Comparison of ENCODE assay signal across 23 cellular contexts in genomic region chr1:55773189-55773940, GRCh38.
DNase-seq lines count a peak whose midpoint lies in the region; ATAC-seq and TF ChIP-seq lines count a peak whose summit lies in the region.
"Had no signal": no experiment of that assay in that cellular context is flagged by ENCODE, and none has a peak within 500 bp of the region (broad histone marks: within the 10 kb centered on the region; RNA-seq: fewer than 3 reads in every experiment).

No MANE protein-coding gene starts in this region.

- no peak overlapping the region for H4K8ac ChIP-seq in IMR-90 (ENCODE audit: low read depth in 2 of 2, low read length in 2 of 2)

- H3K27ac ChIP-seq in IMR-90 (ENCODE audit: insufficient read depth, low read length): peak overlapping the region; percentile 80; the same call in 1 of the 2 replicates
- H3K27ac ChIP-seq in smooth muscle cell (ENCODE audit: low read depth): no peak overlapping the region
- H3K27ac ChIP-seq: BLaER1 treated with 17β-estradiol and CSF1 and Interleukin-3, amounts not matched to agents 10 nM and 100 nM; HL-60; PC-9; SJSA1 had no signal

- no peak overlapping the region for H2BK5ac ChIP-seq in IMR-90 (ENCODE audit: low read depth, low read length, poor library complexity, severe bottlenecking)

- H3K4me1 Mint-ChIP-seq in chondrocyte (ENCODE audit: low read depth): peaks cover 14% of the 10 kb centered on the region
- no peaks in the 10 kb centered on the region for H3K4me1 Mint-ChIP-seq in HFFc6 (ENCODE audit: low read depth)

- dilution Hi-C loops in IMR-90 (cut with HindIII; ENCODE audit: low sequenced_read_pairs, unreplicated experiment): no loop called here

- in situ Hi-C loops in IMR-90 (cut with MboI; ENCODE audit: low sequenced_read_pairs): no loop called here

- no peak for TF ChIP-seq POLR2A in IMR-90 (IDR thresholded peaks at IDR 0.05; ENCODE audit: low read depth, low read length)

- no peaks in the 10 kb centered on the region; the same call in 1 of the 2 replicates for H3K4me1 ChIP-seq in IMR-90 (ENCODE audit: control insufficient read depth, insufficient read depth, low read length)
- no peaks in the 10 kb centered on the region for H3K4me1 ChIP-seq in smooth muscle cell (ENCODE audit: low read depth)
- H3K4me1 ChIP-seq: BLaER1 treated with 17β-estradiol and CSF1 and Interleukin-3, amounts not matched to agents 10 nM and 100 nM; SJSA1 had no signal

- no CpG with 5 or more reads among the region's 4 CpGs for WGBS in IMR-90 (ENCODE audit: extremely low coverage in 2 of 2, insufficient read length in 1 of 2), 2 experiments
- 90% methylated on average over 4 of the region's 4 CpGs for WGBS in smooth muscle cell (ENCODE audit: low lambda C conversion rate)

- H3K9ac ChIP-seq in IMR-90 (ENCODE audit: low read depth, low read length): no peak overlapping the region
- no peak overlapping the region for H3K9ac ChIP-seq in smooth muscle cell (ENCODE audit: low read depth)
- H3K9ac ChIP-seq: BLaER1 treated with 17β-estradiol and CSF1 and Interleukin-3, amounts not matched to agents 10 nM and 100 nM had no signal

- no peaks in the 10 kb centered on the region for H3K27me3 ChIP-seq in IMR-90 (ENCODE audit: control insufficient read depth, insufficient read depth, low read length)
- no peaks in the 10 kb centered on the region for H3K27me3 ChIP-seq in smooth muscle cell (ENCODE audit: low read depth)
- H3K27me3 ChIP-seq: BLaER1 treated with 17β-estradiol and CSF1 and Interleukin-3, amounts not matched to agents 10 nM and 100 nM; SJSA1 had no signal

- H3K79me1 ChIP-seq in IMR-90 (ENCODE audit: low read depth in 1 of 2, low read length in 2 of 2): no peaks in the 10 kb centered on the region

- H3K9me1 ChIP-seq in IMR-90 (ENCODE audit: insufficient read depth, low read length): no peaks in the 10 kb centered on the region

- no peak overlapping the region for H2BK15ac ChIP-seq in IMR-90 (ENCODE audit: low read depth, low read length)

- H4K91ac ChIP-seq in IMR-90 (ENCODE audit: insufficient read depth, low read depth, low read length): no peak overlapping the region; the same call in 1 of the 2 replicates

- no peaks in the 10 kb centered on the region for H4K20me1 ChIP-seq in IMR-90 (ENCODE audit: insufficient read depth, low read length)
- no peaks in the 10 kb centered on the region for H4K20me1 ChIP-seq in smooth muscle cell (ENCODE audit: low read depth)
- H4K20me1 ChIP-seq: BLaER1 treated with 17β-estradiol and CSF1 and Interleukin-3, amounts not matched to agents 10 nM and 100 nM had no signal

- no peak for ATAC-seq in IMR-90 (ENCODE audit: low read depth)
- ATAC-seq: GM12878, Right ventricle myocardium inferior had no signal

- H3K36me3 ChIP-seq in IMR-90 (ENCODE audit: control insufficient read depth, insufficient read depth, low read length) (no peaks in the 10 kb centered on the region), smooth muscle cell (ENCODE audit: low read depth) (no peaks in the 10 kb centered on the region)
- H3K36me3 ChIP-seq: BLaER1 treated with 17β-estradiol and CSF1 and Interleukin-3, amounts not matched to agents 10 nM and 100 nM; SJSA1 had no signal

- intact Hi-C loops in IMR-90 (cut with micrococcal nuclease): no loop called here

- no TSS peak for BruUV-seq in IMR-90 (replicated peaks; lab: Mats Ljungman, UMichigan)

- no peaks in the 10 kb centered on the region for H3K79me2 ChIP-seq in smooth muscle cell (ENCODE audit: low read depth)

- no peak overlapping the region for H2AK5ac ChIP-seq in IMR-90 (ENCODE audit: low read depth, low read length)

- H3K9me3 ChIP-seq in IMR-90 (ENCODE audit: control insufficient read depth, insufficient read depth, low read length) (peaks cover 2% of the 10 kb centered on the region; the same call in 1 of the 2 replicates), smooth muscle cell (replicated peaks; ENCODE audit: low read depth) (no peaks in the 10 kb centered on the region)
- H3K9me3 ChIP-seq: SJSA1 had no signal

- POLR2A ChIA-PET in IMR-90 (lab: Charles Lee; ENCODE audit: unreplicated experiment): no interaction called here

- no peak for TF ChIP-seq RAD21 in IMR-90 (IDR thresholded peaks at IDR 0.05; ENCODE audit: low read length)

- CTCF ChIA-PET in IMR-90 (lab: Yijun Ruan, JAX): no interaction called here

- H3K23ac ChIP-seq in IMR-90 (ENCODE audit: low read depth, low read length): no peak overlapping the region

- TF ChIP-seq CTCF in IMR-90 (conservative IDR thresholded peaks at IDR 0.05; ENCODE audit: low read depth, low read length) (no peak), chondrocyte (IDR thresholded peaks at IDR 0.05) (no peak), fibroblast of pulmonary artery (IDR thresholded peaks at IDR 0.05; ENCODE audit: low read length, missing control alignments) (no peak), smooth muscle cell (IDR thresholded peaks at IDR 0.05; ENCODE audit: borderline replicate concordance, insufficient read depth, poor library complexity, severe bottlenecking) (no peak), HFFc6 (IDR thresholded peaks at IDR 0.05) (no peak)

- DNase-seq in IMR-90 (no peak), chondrocyte (ENCODE audit: low spot score) (no peak), fibroblast of pulmonary artery (ENCODE audit: low read depth) (peak; percentile 29), smooth muscle cell (lab: John Stamatoyannopoulos, UW; ENCODE audit: unreplicated experiment) (no peak), HFFc6 (no peak), HCEC 1CT (no peak), NOMO-1 (lab: John Stamatoyannopoulos, UW; ENCODE audit: unreplicated experiment in 2 of 2) (no peak)
- DNase-seq: AML-193; CD4-positive, alpha-beta T cell; NCI-H1048; NCI-H1417; NCI-H1694; NCI-H2029 treated with DMSO at 0.1 percent for 48 hours; NCI-H446 treated with DMSO at 0.1 percent for 48 hours; NCI-H526; NCI-H82; NK-92 treated with Interleukin-12 subunit alpha and Interleukin-12 subunit beta, amount 100 ng/mL, for 24 hours; PC-9 had no signal

- H3K56ac ChIP-seq in IMR-90 (ENCODE audit: extremely low read depth, insufficient read depth, low read length): no peak overlapping the region

- H3F3A ChIP-seq in smooth muscle cell (ENCODE audit: low read depth): no peaks in the 10 kb centered on the region

- H2BK20ac ChIP-seq in IMR-90 (ENCODE audit: low read depth, low read length): no peak overlapping the region

- no peaks in the 10 kb centered on the region for H3K27me3 Mint-ChIP-seq in chondrocyte (ENCODE audit: low read depth)
- H3K27me3 Mint-ChIP-seq in HFFc6 (ENCODE audit: insufficient read depth): no peaks in the 10 kb centered on the region
- H3K27me3 Mint-ChIP-seq: CD4-positive, alpha-beta T cell had no signal

- H2AK9ac ChIP-seq in IMR-90 (replicated peaks; ENCODE audit: low read depth, low read length, poor library complexity): no peak overlapping the region

- H3K27ac Mint-ChIP-seq in chondrocyte (ENCODE audit: unreplicated experiment) (peak overlapping the region; percentile 79), HFFc6 (no peak overlapping the region)
- H3K27ac Mint-ChIP-seq: CD4-positive, alpha-beta T cell had no signal

- H3K18ac ChIP-seq in IMR-90 (ENCODE audit: low read depth, low read length): peak overlapping the region; percentile 1

- no peak overlapping the region for H3K4ac ChIP-seq in IMR-90 (ENCODE audit: low read depth, low read length)

- H4K5ac ChIP-seq in IMR-90 (ENCODE audit: low read depth, low read length): no peak overlapping the region; the same call in 1 of the 2 replicates

- no peak overlapping the region for H3K4me3 Mint-ChIP-seq in chondrocyte (ENCODE audit: unreplicated experiment)
- no peak overlapping the region for H3K4me3 Mint-ChIP-seq in HFFc6
- H3K4me3 Mint-ChIP-seq: CD4-positive, alpha-beta T cell had no signal

- H3K4me3 ChIP-seq in IMR-90 (ENCODE audit: insufficient read depth, low read depth, low read length): no peak overlapping the region
- H3K4me3 ChIP-seq in fibroblast of pulmonary artery (replicated peaks; ENCODE audit: low read depth, low read length): no peak overlapping the region
- H3K4me3 ChIP-seq in smooth muscle cell: no peak overlapping the region
- H3K4me3 ChIP-seq: BLaER1 treated with 17β-estradiol and CSF1 and Interleukin-3, amounts not matched to agents 10 nM and 100 nM; GM12878; PC-9; SJSA1 had no signal

- H3K9me3 Mint-ChIP-seq in chondrocyte (ENCODE audit: low read depth) (peaks cover 19% of the 10 kb centered on the region), HFFc6 (no peaks in the 10 kb centered on the region)

- H2AFZ ChIP-seq in IMR-90 (replicated peaks; ENCODE audit: low read length, poor library complexity): no peak overlapping the region
- H2AFZ ChIP-seq in smooth muscle cell (ENCODE audit: low read depth): peak overlapping the region; percentile 4
- H2AFZ ChIP-seq: PC-9 had no signal

- H3K4me2 ChIP-seq in IMR-90 (ENCODE audit: low read depth, low read length) (no peak overlapping the region), smooth muscle cell (no peak overlapping the region)
- H3K4me2 ChIP-seq: BLaER1 treated with 17β-estradiol and CSF1 and Interleukin-3, amounts not matched to agents 10 nM and 100 nM; PC-9 had no signal

- H3K14ac ChIP-seq in IMR-90 (replicated peaks; ENCODE audit: low read depth, low read length): no peak overlapping the region

- H3K36me3 Mint-ChIP-seq in chondrocyte (ENCODE audit: low read depth) (peaks cover 2% of the 10 kb centered on the region), HFFc6 (ENCODE audit: low read depth) (no peaks in the 10 kb centered on the region)

- H2BK120ac ChIP-seq in IMR-90 (ENCODE audit: low read depth, low read length): no peak overlapping the region

TF ChIP-seq in IMR-90, 13 proteins besides CTCF, POLR2A, EP300 and RAD21:
- TF ChIP-seq CEBPB (IDR thresholded peaks at IDR 0.05; ENCODE audit: low read depth, low read length): no peak
- no peak for TF ChIP-seq RFX5 (IDR thresholded peaks at IDR 0.05; ENCODE audit: low read depth, low read length)
- no peak for TF ChIP-seq ELK1 (IDR thresholded peaks at IDR 0.05; ENCODE audit: borderline replicate concordance, low read depth, low read length)
- TF ChIP-seq BHLHE40 (IDR thresholded peaks at IDR 0.05; ENCODE audit: low read depth, low read length): no peak
- no peak for TF ChIP-seq RCOR1 (IDR thresholded peaks at IDR 0.05; ENCODE audit: insufficient replicate concordance, low read length)
- TF ChIP-seq SMC3 (IDR thresholded peaks at IDR 0.05; ENCODE audit: low read depth, low read length): no peak
- no peak for TF ChIP-seq MAFK (IDR thresholded peaks at IDR 0.05; ENCODE audit: low read depth, low read length)
- TF ChIP-seq MXI1 (IDR thresholded peaks at IDR 0.05; ENCODE audit: borderline replicate concordance, low read depth, low read length): no peak
